1 cellular context compared by ENCODE assay signal in the genomic region with DNA sequence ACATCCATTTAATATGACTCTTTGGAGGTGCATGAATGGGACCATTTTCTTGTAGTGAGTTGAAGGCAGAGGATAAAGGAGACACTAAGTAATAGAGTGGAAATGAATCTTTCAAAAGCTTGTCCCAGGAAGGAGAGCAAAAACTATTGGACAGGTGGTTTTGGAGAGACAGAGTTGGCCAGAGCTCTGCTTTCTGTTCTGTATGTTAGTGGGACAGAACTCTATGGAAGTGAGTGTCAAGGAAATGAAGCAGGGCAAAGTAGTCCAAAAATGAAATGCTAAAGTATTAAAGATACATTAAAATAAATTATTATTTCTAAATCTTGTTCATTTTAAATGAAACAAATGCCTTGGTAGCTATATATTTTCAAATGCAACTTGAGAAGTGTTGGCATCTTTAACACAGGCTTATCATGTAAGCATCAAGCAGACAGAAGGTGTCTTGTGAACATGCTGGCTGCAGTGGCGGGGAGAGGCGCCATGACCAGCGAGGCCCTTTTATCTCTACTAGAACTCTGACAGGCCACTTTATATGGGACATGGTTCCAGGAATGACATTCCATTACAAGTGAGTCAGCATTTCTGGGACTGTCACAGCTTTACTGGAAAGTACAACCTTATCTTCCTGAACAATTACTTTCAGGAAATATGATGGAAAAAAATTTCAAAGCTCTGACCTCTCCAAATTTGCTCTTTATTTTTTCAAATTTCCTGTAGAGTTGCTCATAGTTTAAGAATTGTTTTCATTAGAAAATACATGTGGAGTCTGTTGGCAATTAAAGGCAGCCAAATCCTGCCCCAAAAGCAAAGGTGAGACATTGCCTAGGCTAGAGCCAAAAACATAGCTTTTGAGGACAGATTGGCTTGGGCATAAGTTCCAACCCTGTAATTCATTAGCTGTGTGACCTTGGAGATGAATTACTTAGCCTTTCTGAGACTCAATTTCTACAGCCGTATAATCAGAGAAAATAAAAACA.
TF ChIP-seq lines count a peak whose summit lies in the region.

No MANE protein-coding gene starts in this region.

TF ChIP-seq in K562, 482 proteins besides CTCF, POLR2A, EP300 and RAD21 (continued from another document and continues in another):
- TF ChIP-seq, protein P1, sequence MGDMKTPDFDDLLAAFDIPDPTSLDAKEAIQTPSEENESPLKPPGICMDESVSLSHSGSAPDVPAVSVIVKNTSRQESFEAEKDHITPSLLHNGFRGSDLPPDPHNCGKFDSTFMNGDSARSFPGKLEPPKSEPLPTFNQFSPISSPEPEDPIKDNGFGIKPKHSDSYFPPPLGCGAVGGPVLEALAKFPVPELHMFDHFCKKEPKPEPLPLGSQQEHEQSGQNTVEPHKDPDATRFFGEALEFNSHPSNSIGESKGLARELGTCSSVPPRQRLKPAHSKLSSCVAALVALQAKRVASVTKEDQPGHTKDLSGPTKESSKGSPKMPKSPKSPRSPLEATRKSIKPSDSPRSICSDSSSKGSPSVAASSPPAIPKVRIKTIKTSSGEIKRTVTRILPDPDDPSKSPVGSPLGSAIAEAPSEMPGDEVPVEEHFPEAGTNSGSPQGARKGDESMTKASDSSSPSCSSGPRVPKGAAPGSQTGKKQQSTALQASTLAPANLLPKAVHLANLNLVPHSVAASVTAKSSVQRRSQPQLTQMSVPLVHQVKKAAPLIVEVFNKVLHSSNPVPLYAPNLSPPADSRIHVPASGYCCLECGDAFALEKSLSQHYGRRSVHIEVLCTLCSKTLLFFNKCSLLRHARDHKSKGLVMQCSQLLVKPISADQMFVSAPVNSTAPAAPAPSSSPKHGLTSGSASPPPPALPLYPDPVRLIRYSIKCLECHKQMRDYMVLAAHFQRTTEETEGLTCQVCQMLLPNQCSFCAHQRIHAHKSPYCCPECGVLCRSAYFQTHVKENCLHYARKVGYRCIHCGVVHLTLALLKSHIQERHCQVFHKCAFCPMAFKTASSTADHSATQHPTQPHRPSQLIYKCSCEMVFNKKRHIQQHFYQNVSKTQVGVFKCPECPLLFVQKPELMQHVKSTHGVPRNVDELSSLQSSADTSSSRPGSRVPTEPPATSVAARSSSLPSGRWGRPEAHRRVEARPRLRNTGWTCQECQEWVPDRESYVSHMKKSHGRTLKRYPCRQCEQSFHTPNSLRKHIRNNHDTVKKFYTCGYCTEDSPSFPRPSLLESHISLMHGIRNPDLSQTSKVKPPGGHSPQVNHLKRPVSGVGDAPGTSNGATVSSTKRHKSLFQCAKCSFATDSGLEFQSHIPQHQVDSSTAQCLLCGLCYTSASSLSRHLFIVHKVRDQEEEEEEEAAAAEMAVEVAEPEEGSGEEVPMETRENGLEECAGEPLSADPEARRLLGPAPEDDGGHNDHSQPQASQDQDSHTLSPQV (IDR thresholded peaks at IDR 0.05) = peak; percentile 92
- TF ChIP-seq FOSL1 (tag; conservative IDR thresholded peaks at IDR 0.05) (peak; percentile 86), DPF2 (IDR thresholded peaks at IDR 0.05) (peak; percentile 88), RCOR1 (IDR thresholded peaks at IDR 0.05; ENCODE audit: borderline replicate concordance in 1 of 2, low read depth in 2 of 2, low read length in 2 of 2) (peak in 1 of 2 experiments; percentile 76; a peak in 2 of 4 replicates), KDM1A (IDR thresholded peaks at IDR 0.05) (peak; percentile 31 to 40; a peak in 1 of 4 replicates), C11orf30 (IDR thresholded peaks at IDR 0.05; ENCODE audit: low read depth) (peak; percentile 98), GATAD2A (IDR thresholded peaks at IDR 0.05) (0 out of 2 replicates have a peak, but pooled peaks have one; percentile 53), ZNF41 (CRISPR knock-in tag; conservative IDR thresholded peaks at IDR 0.05) (no peak), MAZ (CRISPR knock-in tag; conservative IDR thresholded peaks at IDR 0.05 in 1 of 2, IDR thresholded peaks at IDR 0.05 in 1 of 2) (peak in 1 of 2 experiments; percentile 22; a peak in 1 of 4 replicates), ZNF830 (CRISPR knock-in tag; IDR thresholded peaks at IDR 0.05) (no peak), MTA2 (IDR thresholded peaks at IDR 0.05; ENCODE audit: low read depth) (peak; percentile 38; the same call in 1 of the 2 replicates), ZNF316 (IDR thresholded peaks at IDR 0.05) (peak; percentile 99), MEIS2 (IDR thresholded peaks at IDR 0.05; ENCODE audit: partially characterized antibody) (peak; percentile 86), TEAD4 (IDR thresholded peaks at IDR 0.05; ENCODE audit: low read length) (peak; percentile 81), TEAD4 (CRISPR knock-in tag; IDR thresholded peaks at IDR 0.05; ENCODE audit: borderline replicate concordance) (no peak), ARID1B (IDR thresholded peaks at IDR 0.05) (peak; percentile 90), SMARCA4 (IDR thresholded peaks at IDR 0.05) (peak; percentile 92), HDAC1 (IDR thresholded peaks at IDR 0.05) (peak in 1 of 2 experiments; percentile 54; a peak in 1 of 4 replicates), SOX6 (IDR thresholded peaks at IDR 0.05) (peak; percentile 74), EHMT2 (IDR thresholded peaks at IDR 0.05) (0 out of 2 replicates have a peak, but pooled peaks have one; percentile 49), JUND (IDR thresholded peaks at IDR 0.05; ENCODE audit: borderline replicate concordance, low read depth, low read length) (peak; percentile 91), JUND (tag; IDR thresholded peaks at IDR 0.05; ENCODE audit: borderline replicate concordance, low read depth, low read length) (peak; percentile 79; the same call in 1 of the 3 replicates), SETDB1 (IDR thresholded peaks at IDR 0.05; ENCODE audit: low read length) (no peak), ATF7 (IDR thresholded peaks at IDR 0.05) (0 out of 2 replicates have a peak, but pooled peaks have one; percentile 42), SMARCE1 (IDR thresholded peaks at IDR 0.05) (peak; percentile 80), POLR3G (IDR thresholded peaks at IDR 0.05; ENCODE audit: extremely low read depth, insufficient read length, insufficient replicate concordance) (no peak), YY1 (IDR thresholded peaks at IDR 0.05; ENCODE audit: borderline replicate concordance in 1 of 3, control insufficient read depth in 1 of 3, extremely low read depth in 1 of 3, insufficient read depth in 3 of 3, insufficient read length in 1 of 3, insufficient replicate concordance in 2 of 3, low read depth in 1 of 3, low read length in 2 of 3) (peak in 1 of 3 experiments; percentile 76), BCL6 (CRISPR knock-in tag; IDR thresholded peaks at IDR 0.05) (peak; percentile 12; the same call in 1 of the 2 replicates), TRIM24 (IDR thresholded peaks at IDR 0.05) (peak in 1 of 2 experiments; percentile 59; a peak in 2 of 4 replicates), ARID2 (IDR thresholded peaks at IDR 0.05) (no peak), L3MBTL2 (IDR thresholded peaks at IDR 0.05) (peak; percentile 84), CXXC5 (CRISPR knock-in tag; IDR thresholded peaks at IDR 0.05) (peak; percentile 74), BACH1 (tag; IDR thresholded peaks at IDR 0.05) (peak; percentile 92), CTBP1 (IDR thresholded peaks at IDR 0.05; ENCODE audit: borderline replicate concordance) (peak; percentile 69; the same call in 1 of the 2 replicates)
- TF ChIP-seq, protein P2, sequence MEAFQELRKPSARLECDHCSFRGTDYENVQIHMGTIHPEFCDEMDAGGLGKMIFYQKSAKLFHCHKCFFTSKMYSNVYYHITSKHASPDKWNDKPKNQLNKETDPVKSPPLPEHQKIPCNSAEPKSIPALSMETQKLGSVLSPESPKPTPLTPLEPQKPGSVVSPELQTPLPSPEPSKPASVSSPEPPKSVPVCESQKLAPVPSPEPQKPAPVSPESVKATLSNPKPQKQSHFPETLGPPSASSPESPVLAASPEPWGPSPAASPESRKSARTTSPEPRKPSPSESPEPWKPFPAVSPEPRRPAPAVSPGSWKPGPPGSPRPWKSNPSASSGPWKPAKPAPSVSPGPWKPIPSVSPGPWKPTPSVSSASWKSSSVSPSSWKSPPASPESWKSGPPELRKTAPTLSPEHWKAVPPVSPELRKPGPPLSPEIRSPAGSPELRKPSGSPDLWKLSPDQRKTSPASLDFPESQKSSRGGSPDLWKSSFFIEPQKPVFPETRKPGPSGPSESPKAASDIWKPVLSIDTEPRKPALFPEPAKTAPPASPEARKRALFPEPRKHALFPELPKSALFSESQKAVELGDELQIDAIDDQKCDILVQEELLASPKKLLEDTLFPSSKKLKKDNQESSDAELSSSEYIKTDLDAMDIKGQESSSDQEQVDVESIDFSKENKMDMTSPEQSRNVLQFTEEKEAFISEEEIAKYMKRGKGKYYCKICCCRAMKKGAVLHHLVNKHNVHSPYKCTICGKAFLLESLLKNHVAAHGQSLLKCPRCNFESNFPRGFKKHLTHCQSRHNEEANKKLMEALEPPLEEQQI (IDR thresholded peaks at IDR 0.05) = peak; percentile 66
- TF ChIP-seq, protein P3, sequence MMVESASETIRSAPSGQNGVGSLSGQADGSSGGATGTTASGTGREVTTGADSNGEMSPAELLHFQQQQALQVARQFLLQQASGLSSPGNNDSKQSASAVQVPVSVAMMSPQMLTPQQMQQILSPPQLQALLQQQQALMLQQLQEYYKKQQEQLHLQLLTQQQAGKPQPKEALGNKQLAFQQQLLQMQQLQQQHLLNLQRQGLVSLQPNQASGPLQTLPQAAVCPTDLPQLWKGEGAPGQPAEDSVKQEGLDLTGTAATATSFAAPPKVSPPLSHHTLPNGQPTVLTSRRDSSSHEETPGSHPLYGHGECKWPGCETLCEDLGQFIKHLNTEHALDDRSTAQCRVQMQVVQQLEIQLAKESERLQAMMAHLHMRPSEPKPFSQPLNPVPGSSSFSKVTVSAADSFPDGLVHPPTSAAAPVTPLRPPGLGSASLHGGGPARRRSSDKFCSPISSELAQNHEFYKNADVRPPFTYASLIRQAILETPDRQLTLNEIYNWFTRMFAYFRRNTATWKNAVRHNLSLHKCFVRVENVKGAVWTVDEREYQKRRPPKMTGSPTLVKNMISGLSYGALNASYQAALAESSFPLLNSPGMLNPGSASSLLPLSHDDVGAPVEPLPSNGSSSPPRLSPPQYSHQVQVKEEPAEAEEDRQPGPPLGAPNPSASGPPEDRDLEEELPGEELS (CRISPR knock-in tag; IDR thresholded peaks at IDR 0.05; ENCODE audit: borderline replicate concordance) = no peak
- TF ChIP-seq, protein P4, sequence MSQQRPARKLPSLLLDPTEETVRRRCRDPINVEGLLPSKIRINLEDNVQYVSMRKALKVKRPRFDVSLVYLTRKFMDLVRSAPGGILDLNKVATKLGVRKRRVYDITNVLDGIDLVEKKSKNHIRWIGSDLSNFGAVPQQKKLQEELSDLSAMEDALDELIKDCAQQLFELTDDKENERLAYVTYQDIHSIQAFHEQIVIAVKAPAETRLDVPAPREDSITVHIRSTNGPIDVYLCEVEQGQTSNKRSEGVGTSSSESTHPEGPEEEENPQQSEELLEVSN (IDR thresholded peaks at IDR 0.05; ENCODE audit: borderline replicate concordance in 1 of 2, extremely low read depth in 1 of 2, insufficient read depth in 1 of 2, insufficient read length in 1 of 2, low read depth in 1 of 2, low read length in 1 of 2, poor library complexity in 1 of 2, severe bottlenecking in 1 of 2) = peak; percentile 58 to 75
- TF ChIP-seq, protein P5, sequence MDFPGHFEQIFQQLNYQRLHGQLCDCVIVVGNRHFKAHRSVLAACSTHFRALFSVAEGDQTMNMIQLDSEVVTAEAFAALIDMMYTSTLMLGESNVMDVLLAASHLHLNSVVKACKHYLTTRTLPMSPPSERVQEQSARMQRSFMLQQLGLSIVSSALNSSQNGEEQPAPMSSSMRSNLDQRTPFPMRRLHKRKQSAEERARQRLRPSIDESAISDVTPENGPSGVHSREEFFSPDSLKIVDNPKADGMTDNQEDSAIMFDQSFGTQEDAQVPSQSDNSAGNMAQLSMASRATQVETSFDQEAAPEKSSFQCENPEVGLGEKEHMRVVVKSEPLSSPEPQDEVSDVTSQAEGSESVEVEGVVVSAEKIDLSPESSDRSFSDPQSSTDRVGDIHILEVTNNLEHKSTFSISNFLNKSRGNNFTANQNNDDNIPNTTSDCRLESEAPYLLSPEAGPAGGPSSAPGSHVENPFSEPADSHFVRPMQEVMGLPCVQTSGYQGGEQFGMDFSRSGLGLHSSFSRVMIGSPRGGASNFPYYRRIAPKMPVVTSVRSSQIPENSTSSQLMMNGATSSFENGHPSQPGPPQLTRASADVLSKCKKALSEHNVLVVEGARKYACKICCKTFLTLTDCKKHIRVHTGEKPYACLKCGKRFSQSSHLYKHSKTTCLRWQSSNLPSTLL (IDR thresholded peaks at IDR 0.05) = no peak
- TF ChIP-seq, protein P6, sequence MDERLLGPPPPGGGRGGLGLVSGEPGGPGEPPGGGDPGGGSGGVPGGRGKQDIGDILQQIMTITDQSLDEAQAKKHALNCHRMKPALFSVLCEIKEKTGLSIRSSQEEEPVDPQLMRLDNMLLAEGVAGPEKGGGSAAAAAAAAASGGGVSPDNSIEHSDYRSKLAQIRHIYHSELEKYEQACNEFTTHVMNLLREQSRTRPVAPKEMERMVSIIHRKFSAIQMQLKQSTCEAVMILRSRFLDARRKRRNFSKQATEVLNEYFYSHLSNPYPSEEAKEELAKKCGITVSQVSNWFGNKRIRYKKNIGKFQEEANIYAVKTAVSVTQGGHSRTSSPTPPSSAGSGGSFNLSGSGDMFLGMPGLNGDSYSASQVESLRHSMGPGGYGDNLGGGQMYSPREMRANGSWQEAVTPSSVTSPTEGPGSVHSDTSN (CRISPR knock-in tag; IDR thresholded peaks at IDR 0.05; ENCODE audit: low read depth) = no peak
- TF ChIP-seq, protein P6 (tag; conservative IDR thresholded peaks at IDR 0.05; ENCODE audit: low read depth) = peak; percentile 62
- TF ChIP-seq, protein P7, sequence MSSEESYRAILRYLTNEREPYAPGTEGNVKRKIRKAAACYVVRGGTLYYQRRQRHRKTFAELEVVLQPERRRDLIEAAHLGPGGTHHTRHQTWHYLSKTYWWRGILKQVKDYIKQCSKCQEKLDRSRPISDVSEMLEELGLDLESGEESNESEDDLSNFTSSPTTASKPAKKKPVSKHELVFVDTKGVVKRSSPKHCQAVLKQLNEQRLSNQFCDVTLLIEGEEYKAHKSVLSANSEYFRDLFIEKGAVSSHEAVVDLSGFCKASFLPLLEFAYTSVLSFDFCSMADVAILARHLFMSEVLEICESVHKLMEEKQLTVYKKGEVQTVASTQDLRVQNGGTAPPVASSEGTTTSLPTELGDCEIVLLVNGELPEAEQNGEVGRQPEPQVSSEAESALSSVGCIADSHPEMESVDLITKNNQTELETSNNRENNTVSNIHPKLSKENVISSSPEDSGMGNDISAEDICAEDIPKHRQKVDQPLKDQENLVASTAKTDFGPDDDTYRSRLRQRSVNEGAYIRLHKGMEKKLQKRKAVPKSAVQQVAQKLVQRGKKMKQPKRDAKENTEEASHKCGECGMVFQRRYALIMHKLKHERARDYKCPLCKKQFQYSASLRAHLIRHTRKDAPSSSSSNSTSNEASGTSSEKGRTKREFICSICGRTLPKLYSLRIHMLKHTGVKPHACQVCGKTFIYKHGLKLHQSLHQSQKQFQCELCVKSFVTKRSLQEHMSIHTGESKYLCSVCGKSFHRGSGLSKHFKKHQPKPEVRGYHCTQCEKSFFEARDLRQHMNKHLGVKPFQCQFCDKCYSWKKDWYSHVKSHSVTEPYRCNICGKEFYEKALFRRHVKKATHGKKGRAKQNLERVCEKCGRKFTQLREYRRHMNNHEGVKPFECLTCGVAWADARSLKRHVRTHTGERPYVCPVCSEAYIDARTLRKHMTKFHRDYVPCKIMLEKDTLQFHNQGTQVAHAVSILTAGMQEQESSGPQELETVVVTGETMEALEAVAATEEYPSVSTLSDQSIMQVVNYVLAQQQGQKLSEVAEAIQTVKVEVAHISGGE (CRISPR knock-in tag; IDR thresholded peaks at IDR 0.05) = no peak
